Comparison of ENCODE assay signal across 17 cellular contexts in genomic region chr1:118927421-118927820, GRCh38.
DNase-seq lines count a peak whose midpoint lies in the region; ATAC-seq and TF ChIP-seq lines count a peak whose summit lies in the region.
"Had no signal": no experiment of that assay in that cellular context is flagged by ENCODE, and none has a peak within 500 bp of the region (broad histone marks: within the 10 kb centered on the region; RNA-seq: fewer than 3 reads in every experiment).

No MANE protein-coding gene starts in this region.

- no peaks in the 10 kb centered on the region for H3K36me3 Mint-ChIP-seq in progenitor cell of endocrine pancreas (ENCODE audit: insufficient read depth)
- H3K36me3 Mint-ChIP-seq: CD4-positive, alpha-beta memory T cell had no signal

- no peak overlapping the region for H2BK120ac ChIP-seq in trophoblast cell (ENCODE audit: insufficient read depth, low read length, poor library complexity)

- H3K4me3 ChIP-seq in Karpas-422 (ENCODE audit: low read length) (peak overlapping the region; percentile 49), trophoblast cell (ENCODE audit: low read depth, low read length) (no peak overlapping the region)
- H3K4me3 ChIP-seq: GM23248 had no signal

- no peaks in the 10 kb centered on the region for H3K9me2 ChIP-seq in Karpas-422 (replicated peaks; ENCODE audit: insufficient read depth, low read length)

- no peak for ATAC-seq in HG03571 (IDR thresholded peaks at IDR 0.05; ENCODE audit: unreplicated experiment)

- H3K14ac ChIP-seq in trophoblast cell (ENCODE audit: low read length) = no peak overlapping the region

- no peak overlapping the region for H2BK12ac ChIP-seq in trophoblast cell (ENCODE audit: low read length)

- H3K27ac ChIP-seq in Karpas-422 (ENCODE audit: low read length) (peak overlapping the region; percentile 93), trophoblast cell (ENCODE audit: low read depth, low read length) (no peak overlapping the region)
- H3K27ac ChIP-seq: C4-2B, GM23248 had no signal

- H3K79me2 ChIP-seq in Karpas-422 (ENCODE audit: low read length) = no peaks in the 10 kb centered on the region
- no peaks in the 10 kb centered on the region for H3K79me2 ChIP-seq in trophoblast cell (ENCODE audit: control insufficient read depth, insufficient read depth, low read length, poor library complexity)

- no peak overlapping the region for H2AK5ac ChIP-seq in trophoblast cell (ENCODE audit: low read length)

- H3K27ac Mint-ChIP-seq in progenitor cell of endocrine pancreas = no peak overlapping the region
- H3K27ac Mint-ChIP-seq: B cell; CD4-positive, alpha-beta memory T cell had no signal

- no peak overlapping the region for H3K4me3 Mint-ChIP-seq in progenitor cell of endocrine pancreas (ENCODE audit: low read depth)
- H3K4me3 Mint-ChIP-seq: B cell; CD4-positive, alpha-beta memory T cell had no signal

- H3K23ac ChIP-seq in trophoblast cell (ENCODE audit: low read length) = no peak overlapping the region

- H2BK5ac ChIP-seq in trophoblast cell (ENCODE audit: low read depth, low read length, poor library complexity) = no peak overlapping the region

- H3K27me3 Mint-ChIP-seq in progenitor cell of endocrine pancreas = peaks cover 22% of the 10 kb centered on the region
- H3K27me3 Mint-ChIP-seq: CD4-positive, alpha-beta memory T cell had no signal

- peaks cover 1% of the 10 kb centered on the region for H3K4me1 Mint-ChIP-seq in progenitor cell of endocrine pancreas (ENCODE audit: low read depth)
- H3K4me1 Mint-ChIP-seq: CD4-positive, alpha-beta memory T cell had no signal

- DNase-seq in NCI-H82 (lab: John Stamatoyannopoulos, UW) (peak; percentile 33), NCI-H82 treated with DMSO at 0.1 percent for 48 hours (lab: John Stamatoyannopoulos, UW; ENCODE audit: unreplicated experiment) (no peak), Karpas-422 (peak; percentile 77), trophoblast cell (peak; percentile 51 to 74), progenitor cell of endocrine pancreas (ENCODE audit: low spot score, unreplicated experiment) (no peak), GOT3 (lab: John Stamatoyannopoulos, UW) (no peak)
- DNase-seq: 8988T; CD4-positive, alpha-beta memory T cell; DMS153; DMS79 treated with DMSO at 0.1 percent for 48 hours; GM23248; H7; IMR-90; KG1 had no signal

- H3K27me3 ChIP-seq in Karpas-422 (ENCODE audit: low read length) = no peaks in the 10 kb centered on the region
- no peaks in the 10 kb centered on the region for H3K27me3 ChIP-seq in trophoblast cell (ENCODE audit: insufficient read depth, low read length)

- H3K4me1 ChIP-seq in Karpas-422 (ENCODE audit: low read length) (peaks cover 44% of the 10 kb centered on the region), trophoblast cell (ENCODE audit: control insufficient read depth in 1 of 2, insufficient read depth in 2 of 2, low read length in 2 of 2) (peaks cover 3% of the 10 kb centered on the region in 2 experiments)

- H3K4me2 ChIP-seq in Karpas-422 (ENCODE audit: low read depth, low read length, poor library complexity, severe bottlenecking) (peak overlapping the region; percentile 70), trophoblast cell (ENCODE audit: low read length) (no peak overlapping the region)

- no peak overlapping the region for H4K91ac ChIP-seq in trophoblast cell (ENCODE audit: low read depth, low read length)

- H3K36me3 ChIP-seq in Karpas-422 (ENCODE audit: insufficient read depth, low read length) (no peaks in the 10 kb centered on the region), trophoblast cell (ENCODE audit: control insufficient read depth in 1 of 2, insufficient read depth in 2 of 2, low read length in 2 of 2) (no peaks in the 10 kb centered on the region)

- no peaks in the 10 kb centered on the region for H3K9me3 ChIP-seq in Karpas-422 (ENCODE audit: low read length)
- H3K9me3 ChIP-seq in trophoblast cell (ENCODE audit: insufficient read depth, low read depth, low read length) = no peaks in the 10 kb centered on the region

- no peak overlapping the region for H4K12ac ChIP-seq in trophoblast cell (ENCODE audit: low read depth, low read length)

- H3K79me1 ChIP-seq in trophoblast cell (ENCODE audit: low read length) = no peaks in the 10 kb centered on the region

- no CpG with 5 or more reads among the region's 3 CpGs for WGBS in trophoblast cell (ENCODE audit: extremely low coverage, insufficient coverage, insufficient read length)

- H4K8ac ChIP-seq in trophoblast cell (ENCODE audit: low read depth, low read length) = no peak overlapping the region

- no peak overlapping the region for H3K4ac ChIP-seq in trophoblast cell (ENCODE audit: low read depth, low read length)

- peak overlapping the region; percentile 14 for H3K9ac ChIP-seq in Karpas-422 (ENCODE audit: low read length)
- no peak overlapping the region for H3K9ac ChIP-seq in trophoblast cell (ENCODE audit: low read length)
- H3K9ac ChIP-seq: GM23248 had no signal

- no peaks in the 10 kb centered on the region for H3K9me3 Mint-ChIP-seq in progenitor cell of endocrine pancreas (ENCODE audit: low read depth)

- H2AFZ ChIP-seq in Karpas-422 (ENCODE audit: low read length) (no peak overlapping the region), trophoblast cell (ENCODE audit: insufficient read depth, low read length, poor library complexity) (no peak overlapping the region)
- H2AFZ ChIP-seq: GM23248 had no signal

- H3K18ac ChIP-seq in trophoblast cell (ENCODE audit: low read length) = no peak overlapping the region

- TF ChIP-seq CTCF in progenitor cell of endocrine pancreas (IDR thresholded peaks at IDR 0.05; ENCODE audit: unreplicated experiment) = no peak

- no peaks in the 10 kb centered on the region for H4K20me1 ChIP-seq in Karpas-422 (ENCODE audit: insufficient read depth, low read depth, low read length)

Comparison
In these comparisons a context has a peak if more than half of its experiments do, and no peak if none do; other contexts are left out.
1. DNase-seq: peak in NCI-H82 (single experiment), Karpas-422 (single experiment) and trophoblast cell (2 of 2); none in NCI-H82 treated with DMSO at 0.1 percent for 48 hours (single experiment), progenitor cell of endocrine pancreas (single experiment) and GOT3 (single experiment).